ENCODE assay signal across 1 cellular context in genomic region chr11:80182906-80183305, GRCh38.
TF ChIP-seq lines count a peak whose summit lies in the region.

No MANE protein-coding gene starts in this region.

TF ChIP-seq in GM23338, 12 proteins besides CTCF, POLR2A, EP300 and RAD21 (continued from another document):
- TF ChIP-seq REST (IDR thresholded peaks at IDR 0.05; ENCODE audit: unreplicated experiment) (no peak), POLR2AphosphoS5 (IDR thresholded peaks at IDR 0.05; ENCODE audit: low read depth) (no peak), ZNF331 (CRISPR knock-in tag; IDR thresholded peaks at IDR 0.05; ENCODE audit: low read depth) (no peak), ETS1 (IDR thresholded peaks at IDR 0.05) (no peak)
